8 cellular contexts compared by ENCODE assay signal in the genomic region with DNA sequence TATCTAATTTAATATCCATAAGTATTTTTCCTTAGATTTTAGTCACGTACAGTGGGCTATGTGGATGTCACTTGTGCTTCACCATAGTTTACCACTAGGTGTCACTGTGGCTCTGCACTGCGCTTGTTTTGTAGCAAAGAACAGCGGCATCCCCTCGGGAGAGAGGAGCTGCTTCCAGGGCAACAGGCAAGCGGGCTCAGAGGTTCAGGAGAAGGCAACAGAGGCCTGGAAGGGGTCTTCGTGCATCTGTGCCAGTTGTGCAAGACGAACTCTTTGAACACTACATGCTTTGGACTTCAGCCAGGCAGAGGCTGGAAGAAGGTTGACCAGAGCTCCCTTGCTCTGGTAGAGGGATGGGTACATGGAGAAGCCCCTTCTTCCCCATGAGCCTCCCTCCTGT. TPM values are rescaled to one million over a fixed set of nuclear protein-coding genes. Genes with fewer than 3 reads are reported as not detected.
DNase-seq lines count a peak whose midpoint lies in the region; ATAC-seq, FAIRE-seq and TF ChIP-seq lines count a peak whose summit lies in the region.

No MANE protein-coding gene starts in this region.

- H3K27ac ChIP-seq in 22Rv1, result no peak overlapping the region
- H3K27ac ChIP-seq in MM.1S (ENCODE audit: low read length), result no peak overlapping the region
- H3K27ac ChIP-seq in SJCRH30, result no peak overlapping the region
- H3K27ac ChIP-seq in ovary, result no peak overlapping the region
- H3K27ac ChIP-seq in upper lobe of right lung, result no peak overlapping the region

- no peak overlapping the region for H2AFZ ChIP-seq in MM.1S (ENCODE audit: low read length)

- FAIRE-seq in GM12891 (lab: Jason Lieb, UNC), result peak; percentile 92

- peak; percentile 63 for DNase-seq in GM12891 (ENCODE audit: insufficient read length, low spot score)
- DNase-seq in MM.1S, result peak; percentile 64
- DNase-seq in SJCRH30, result peak; percentile 75 to 86
- peak; percentile 50 for DNase-seq in activated T-helper 9 cell treated with anti-CD3 and anti-CD28 coated beads, Interleukin-2, amount 50 U/mL, for 16 hours (ENCODE audit: low read depth)
- DNase-seq in foreskin melanocyte, result peak; percentile 68
- DNase-seq in ovary, result peak; percentile 73 to 81 (median 78)
- DNase-seq in upper lobe of right lung, result peak; percentile 70

- TF ChIP-seq POLR2A in GM12891 (IDR thresholded peaks at IDR 0.05; ENCODE audit: low read depth, low read length), result no peak
- no peak for TF ChIP-seq POLR2A in ovary (IDR thresholded peaks at IDR 0.05)

- no peaks in the 10 kb centered on the region for H3K36me3 ChIP-seq in MM.1S (replicated peaks; ENCODE audit: insufficient read depth, low read length)
- H3K36me3 ChIP-seq in SJCRH30, result no peaks in the 10 kb centered on the region
- no peaks in the 10 kb centered on the region for H3K36me3 ChIP-seq in ovary
- H3K36me3 ChIP-seq in upper lobe of right lung, result no peaks in the 10 kb centered on the region

- intact Hi-C loops in ovary (cut with DNase I), result loop anchor here in 2 of 4 donors (5.0 kb wide), 2 partner anchors 182 to 187 kb away; no protein-coding TSS in a partner anchor
- intact Hi-C loops in upper lobe of right lung (cut with DNase I), result loop anchor here (5.0 kb wide), 1 partner anchor 192 kb away; no protein-coding TSS in a partner anchor

- H3K4me2 ChIP-seq in MM.1S (ENCODE audit: low read depth, low read length), result no peak overlapping the region

- TF ChIP-seq CTCF in 22Rv1 (IDR thresholded peaks at IDR 0.05) (peak; percentile 96), MM.1S (IDR thresholded peaks at IDR 0.05; ENCODE audit: low read length) (peak; percentile 87), ovary (IDR thresholded peaks at IDR 0.05) (peak; percentile 51 to 89 (median 87)), upper lobe of right lung (IDR thresholded peaks at IDR 0.05) (peak; percentile 95)

- H3F3A ChIP-seq in MM.1S (ENCODE audit: insufficient read depth, low read length), result no peaks in the 10 kb centered on the region

- no peaks in the 10 kb centered on the region for H3K27me3 ChIP-seq in MM.1S (replicated peaks; ENCODE audit: insufficient read depth, low read length)
- H3K27me3 ChIP-seq in SJCRH30, result no peaks in the 10 kb centered on the region
- no peaks in the 10 kb centered on the region for H3K27me3 ChIP-seq in ovary
- no peaks in the 10 kb centered on the region for H3K27me3 ChIP-seq in upper lobe of right lung

- peak; percentile 93 for ATAC-seq in upper lobe of right lung

- H3K4me1 ChIP-seq in MM.1S (ENCODE audit: low read length) (no peaks in the 10 kb centered on the region), SJCRH30 (no peaks in the 10 kb centered on the region), ovary (ENCODE audit: insufficient read depth) (peaks cover 1% of the 10 kb centered on the region), upper lobe of right lung (peaks cover 13% of the 10 kb centered on the region)

- 1 to 2% (median 1%) methylated on average over 7 of the region's 7 CpGs for WGBS in ovary, 3 donors

- H3K79me2 ChIP-seq in MM.1S (ENCODE audit: low read length), result no peaks in the 10 kb centered on the region

- H3K9me2 ChIP-seq in MM.1S (replicated peaks; ENCODE audit: insufficient read depth, low read length), result no peaks in the 10 kb centered on the region

- no peak overlapping the region for H3K9ac ChIP-seq in MM.1S (ENCODE audit: low read length)

- H3K4me3 ChIP-seq in MM.1S (ENCODE audit: low read length) (no peak overlapping the region), SJCRH30 (no peak overlapping the region), ovary (no peak overlapping the region), upper lobe of right lung (no peak overlapping the region)

- H4K20me1 ChIP-seq in MM.1S (ENCODE audit: insufficient read depth, low read length), result no peaks in the 10 kb centered on the region

- no peaks in the 10 kb centered on the region for H3K9me3 ChIP-seq in MM.1S (replicated peaks; ENCODE audit: insufficient read depth, low read length)
- no peaks in the 10 kb centered on the region for H3K9me3 ChIP-seq in SJCRH30 (replicated peaks)
- H3K9me3 ChIP-seq in ovary, result no peaks in the 10 kb centered on the region
- H3K9me3 ChIP-seq in upper lobe of right lung, result no peaks in the 10 kb centered on the region

- no peak for TF ChIP-seq EP300 in ovary (IDR thresholded peaks at IDR 0.05)

TF ChIP-seq in GM12891, 5 proteins besides CTCF, POLR2A, EP300 and RAD21:
- no peak for TF ChIP-seq SPI1 (IDR thresholded peaks at IDR 0.05; ENCODE audit: low read depth, low read length)
- no peak for TF ChIP-seq TAF1 (IDR thresholded peaks at IDR 0.05; ENCODE audit: low read depth, low read length)
- TF ChIP-seq PAX5 (IDR thresholded peaks at IDR 0.05; ENCODE audit: insufficient read depth, low read length, severe bottlenecking), result no peak
- no peak for TF ChIP-seq POU2F2 (IDR thresholded peaks at IDR 0.05; ENCODE audit: low read depth, low read length)
- no peak for TF ChIP-seq POLR2AphosphoS5 (IDR thresholded peaks at IDR 0.05; ENCODE audit: low read depth, low read length)

RNA-seq across cellular contexts. Expression of gene CYB561, which starts 20.6 kb away (rescaled TPM):
- 3.8 TPM for polyA plus RNA-seq in GM12891 (2012; ENCODE audit: low read depth, missing spikeins)
- not detected in 2 replicates for total RNA-seq in SJCRH30 (2014; rRNA removed; shearing (Covaris generic))
- total RNA-seq in ovary (10 to 100 TPM in 6 of 7 donors, 1 to 10 TPM in 1; 9.3 to 43.8 (median 18.8) TPM), upper lobe of right lung (55.5 TPM)
- 10 to 100 TPM in 1 of 2 donors, 1 to 10 TPM in 1; 8.6 to 10.5 TPM for polyA plus RNA-seq in ovary

RNA-seq across cellular contexts. Expression of gene ACE, which starts 51.4 kb away (rescaled TPM):
- polyA plus RNA-seq in GM12891 (2012; ENCODE audit: low read depth, missing spikeins), result 0.21 TPM
- total RNA-seq in SJCRH30 (2014; rRNA removed; shearing (Covaris generic)), result 0.76 and 1.1 TPM in 2 replicates
- 1 to 10 TPM; 2.9 to 8.1 (median 5.1) TPM for total RNA-seq in ovary
- polyA plus RNA-seq in ovary, result 1 to 10 TPM; 3.3 to 7.6 TPM
- 64.1 TPM for total RNA-seq in upper lobe of right lung
